In the genomic region with DNA sequence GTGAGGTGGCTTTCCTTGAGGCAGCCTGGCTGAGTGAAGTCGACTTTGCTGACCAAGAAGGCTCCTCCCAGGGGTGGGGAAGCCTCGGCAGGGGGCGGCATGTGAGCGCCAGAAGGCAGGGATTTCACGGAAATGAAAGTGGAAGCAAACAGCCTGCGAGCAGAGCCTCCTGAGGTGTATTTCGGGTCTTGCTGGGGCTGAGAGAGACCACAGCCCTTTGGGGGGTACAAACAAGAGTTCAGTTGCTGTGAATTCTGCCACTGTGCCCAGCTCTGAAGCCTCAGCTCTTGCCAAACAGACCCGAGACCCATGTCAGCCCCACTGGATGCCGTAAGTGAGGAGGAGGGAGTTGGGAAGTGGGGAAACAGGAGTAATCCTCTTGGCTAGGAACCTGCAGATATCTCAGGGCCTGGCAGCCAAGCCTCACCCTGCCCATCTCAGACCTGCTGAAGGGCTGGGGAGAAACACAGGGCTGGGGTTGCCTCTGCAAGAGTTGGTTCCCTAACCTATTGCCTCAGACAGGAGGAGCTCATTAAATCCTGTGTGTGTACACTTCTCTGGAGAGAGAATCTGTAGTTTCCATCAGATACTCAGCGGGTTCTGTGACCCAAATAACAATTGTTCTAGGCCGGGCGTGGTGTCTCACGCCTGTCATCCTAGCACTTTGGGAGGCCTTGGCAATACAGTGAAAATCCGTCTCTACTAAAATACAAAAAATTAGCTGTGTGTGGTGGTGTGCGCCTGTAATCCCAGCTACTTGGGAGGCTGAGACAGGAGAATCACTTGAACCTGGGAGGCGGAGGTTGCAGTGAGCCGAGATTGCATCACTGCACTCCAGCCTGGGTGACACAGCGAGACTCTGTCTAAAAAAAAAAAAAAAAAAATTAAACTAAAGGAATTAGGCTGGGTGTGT, we compare ENCODE assay signal across 1 cellular context.
TF ChIP-seq lines count a peak whose summit lies in the region.

A gene (plus strand): TSS at position 146 of the 913 bp plus-strand sequence. CDS start 164 bp downstream, at position 310.

TF ChIP-seq in K562, 482 proteins besides CTCF, POLR2A, EP300 and RAD21 (continued from another document and continues in another):
- TF ChIP-seq, protein P1, sequence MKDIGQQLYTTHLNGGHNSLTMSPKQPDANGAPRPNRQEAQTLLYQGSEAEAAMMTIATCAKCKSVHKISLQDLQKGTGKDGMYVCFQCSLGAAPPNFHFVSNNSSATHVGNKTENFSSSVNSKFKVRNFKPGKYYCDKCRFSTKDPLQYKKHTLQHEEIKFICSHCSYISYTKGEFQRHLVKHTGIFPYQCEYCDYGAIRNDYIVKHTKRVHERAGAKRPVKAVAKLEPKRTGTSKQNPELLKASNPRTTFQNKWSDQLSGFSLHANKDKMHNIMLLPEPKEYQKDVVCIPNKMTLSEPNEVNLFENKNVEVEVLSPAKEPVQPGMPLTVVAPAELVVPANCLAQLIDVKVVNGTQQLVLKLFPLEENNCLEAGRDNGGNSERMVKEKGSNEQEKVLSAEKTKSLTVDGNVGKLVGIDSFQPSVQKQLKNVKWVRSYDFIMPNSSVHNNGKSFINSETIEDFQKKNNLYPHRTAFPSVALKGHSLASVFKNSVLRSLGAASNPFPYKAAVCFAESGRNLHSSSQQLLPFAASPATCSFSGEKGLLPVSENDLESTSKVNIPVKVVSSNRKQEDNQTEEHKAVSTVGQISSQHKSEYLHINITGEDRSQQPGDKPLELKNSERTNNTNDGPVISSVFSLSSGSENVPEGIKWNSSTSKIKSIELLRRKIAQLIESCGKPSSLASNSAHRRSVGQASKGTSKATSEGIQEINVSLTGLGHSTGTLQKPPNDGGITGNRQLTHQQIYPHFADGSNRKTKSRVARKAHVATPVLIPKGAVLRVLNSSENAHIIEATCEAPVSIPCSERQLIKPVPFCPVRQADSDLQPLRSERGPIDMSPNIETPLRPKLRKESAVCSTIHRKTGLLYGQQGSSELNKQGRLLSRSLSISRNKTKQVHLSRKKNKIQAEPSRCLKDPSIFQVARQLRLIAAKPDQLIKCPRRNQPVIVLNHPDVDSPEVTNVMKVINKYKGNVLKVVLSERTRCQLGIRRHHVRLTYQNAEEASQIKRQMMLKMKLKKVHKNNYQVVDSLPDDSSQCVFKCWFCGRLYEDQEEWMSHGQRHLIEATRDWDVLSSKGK (CRISPR knock-in tag; IDR thresholded peaks at IDR 0.05): no peak
- TF ChIP-seq, protein P2, sequence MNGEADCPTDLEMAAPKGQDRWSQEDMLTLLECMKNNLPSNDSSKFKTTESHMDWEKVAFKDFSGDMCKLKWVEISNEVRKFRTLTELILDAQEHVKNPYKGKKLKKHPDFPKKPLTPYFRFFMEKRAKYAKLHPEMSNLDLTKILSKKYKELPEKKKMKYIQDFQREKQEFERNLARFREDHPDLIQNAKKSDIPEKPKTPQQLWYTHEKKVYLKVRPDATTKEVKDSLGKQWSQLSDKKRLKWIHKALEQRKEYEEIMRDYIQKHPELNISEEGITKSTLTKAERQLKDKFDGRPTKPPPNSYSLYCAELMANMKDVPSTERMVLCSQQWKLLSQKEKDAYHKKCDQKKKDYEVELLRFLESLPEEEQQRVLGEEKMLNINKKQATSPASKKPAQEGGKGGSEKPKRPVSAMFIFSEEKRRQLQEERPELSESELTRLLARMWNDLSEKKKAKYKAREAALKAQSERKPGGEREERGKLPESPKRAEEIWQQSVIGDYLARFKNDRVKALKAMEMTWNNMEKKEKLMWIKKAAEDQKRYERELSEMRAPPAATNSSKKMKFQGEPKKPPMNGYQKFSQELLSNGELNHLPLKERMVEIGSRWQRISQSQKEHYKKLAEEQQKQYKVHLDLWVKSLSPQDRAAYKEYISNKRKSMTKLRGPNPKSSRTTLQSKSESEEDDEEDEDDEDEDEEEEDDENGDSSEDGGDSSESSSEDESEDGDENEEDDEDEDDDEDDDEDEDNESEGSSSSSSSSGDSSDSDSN (IDR thresholded peaks at IDR 0.05; ENCODE audit: borderline replicate concordance in 1 of 2, low read depth in 2 of 2, low read length in 2 of 2): no peak
- TF ChIP-seq ETS2 (tag; IDR thresholded peaks at IDR 0.05; ENCODE audit: borderline replicate concordance, poor library complexity, severe bottlenecking) (no peak), ZNF707 (CRISPR knock-in tag; conservative IDR thresholded peaks at IDR 0.05) (no peak), BRF1 (IDR thresholded peaks at IDR 0.05; ENCODE audit: borderline replicate concordance, extremely low read depth, insufficient read length) (no peak), HIVEP1 (CRISPR knock-in tag; IDR thresholded peaks at IDR 0.05) (0 out of 2 replicates have a peak, but pooled peaks have one; percentile 24), SMARCE1 (IDR thresholded peaks at IDR 0.05) (no peak), ZNF184 (CRISPR knock-in tag; IDR thresholded peaks at IDR 0.05) (no peak), PHF20 (IDR thresholded peaks at IDR 0.05; ENCODE audit: partially characterized antibody) (peak; percentile 39), ARHGAP35 (IDR thresholded peaks at IDR 0.05; ENCODE audit: partially characterized antibody) (no peak), GTF2A2 (tag; IDR thresholded peaks at IDR 0.05) (no peak), SMARCC2 (IDR thresholded peaks at IDR 0.05; ENCODE audit: low read depth) (no peak), ZC3H8 (IDR thresholded peaks at IDR 0.05) (no peak), EZH2 (IDR thresholded peaks at IDR 0.05; ENCODE audit: borderline replicate concordance, low read depth, low read length) (no peak), BRD4 (IDR thresholded peaks at IDR 0.05) (no peak), EP400 (IDR thresholded peaks at IDR 0.05) (peak; percentile 34; the same call in 1 of the 2 replicates), ZNF124 (CRISPR knock-in tag; IDR thresholded peaks at IDR 0.05) (no peak), SP1 (CRISPR knock-in tag; IDR thresholded peaks at IDR 0.05) (no peak), KHSRP (IDR thresholded peaks at IDR 0.05) (no peak), SUPT5H (IDR thresholded peaks at IDR 0.05) (peak; percentile 37; the same call in 1 of the 2 replicates), POU5F1 (IDR thresholded peaks at IDR 0.05; ENCODE audit: borderline replicate concordance, low read depth, low read length, partially characterized antibody) (no peak)
- TF ChIP-seq, protein P3, sequence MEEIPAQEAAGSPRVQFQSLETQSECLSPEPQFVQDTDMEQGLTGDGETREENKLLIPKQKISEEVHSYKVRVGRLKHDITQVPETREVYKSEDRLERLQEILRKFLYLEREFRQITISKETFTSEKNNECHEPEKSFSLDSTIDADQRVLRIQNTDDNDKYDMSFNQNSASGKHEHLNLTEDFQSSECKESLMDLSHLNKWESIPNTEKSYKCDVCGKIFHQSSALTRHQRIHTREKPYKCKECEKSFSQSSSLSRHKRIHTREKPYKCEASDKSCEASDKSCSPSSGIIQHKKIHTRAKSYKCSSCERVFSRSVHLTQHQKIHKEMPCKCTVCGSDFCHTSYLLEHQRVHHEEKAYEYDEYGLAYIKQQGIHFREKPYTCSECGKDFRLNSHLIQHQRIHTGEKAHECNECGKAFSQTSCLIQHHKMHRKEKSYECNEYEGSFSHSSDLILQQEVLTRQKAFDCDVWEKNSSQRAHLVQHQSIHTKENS (CRISPR knock-in tag; IDR thresholded peaks at IDR 0.05): no peak
- TF ChIP-seq, protein P4, sequence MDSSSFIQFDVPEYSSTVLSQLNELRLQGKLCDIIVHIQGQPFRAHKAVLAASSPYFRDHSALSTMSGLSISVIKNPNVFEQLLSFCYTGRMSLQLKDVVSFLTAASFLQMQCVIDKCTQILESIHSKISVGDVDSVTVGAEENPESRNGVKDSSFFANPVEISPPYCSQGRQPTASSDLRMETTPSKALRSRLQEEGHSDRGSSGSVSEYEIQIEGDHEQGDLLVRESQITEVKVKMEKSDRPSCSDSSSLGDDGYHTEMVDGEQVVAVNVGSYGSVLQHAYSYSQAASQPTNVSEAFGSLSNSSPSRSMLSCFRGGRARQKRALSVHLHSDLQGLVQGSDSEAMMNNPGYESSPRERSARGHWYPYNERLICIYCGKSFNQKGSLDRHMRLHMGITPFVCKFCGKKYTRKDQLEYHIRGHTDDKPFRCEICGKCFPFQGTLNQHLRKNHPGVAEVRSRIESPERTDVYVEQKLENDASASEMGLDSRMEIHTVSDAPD (CRISPR knock-in tag; IDR thresholded peaks at IDR 0.05): no peak
- TF ChIP-seq, protein P5, sequence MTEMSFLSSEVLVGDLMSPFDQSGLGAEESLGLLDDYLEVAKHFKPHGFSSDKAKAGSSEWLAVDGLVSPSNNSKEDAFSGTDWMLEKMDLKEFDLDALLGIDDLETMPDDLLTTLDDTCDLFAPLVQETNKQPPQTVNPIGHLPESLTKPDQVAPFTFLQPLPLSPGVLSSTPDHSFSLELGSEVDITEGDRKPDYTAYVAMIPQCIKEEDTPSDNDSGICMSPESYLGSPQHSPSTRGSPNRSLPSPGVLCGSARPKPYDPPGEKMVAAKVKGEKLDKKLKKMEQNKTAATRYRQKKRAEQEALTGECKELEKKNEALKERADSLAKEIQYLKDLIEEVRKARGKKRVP (CRISPR knock-in tag; IDR thresholded peaks at IDR 0.05): no peak
- TF ChIP-seq, protein P6, sequence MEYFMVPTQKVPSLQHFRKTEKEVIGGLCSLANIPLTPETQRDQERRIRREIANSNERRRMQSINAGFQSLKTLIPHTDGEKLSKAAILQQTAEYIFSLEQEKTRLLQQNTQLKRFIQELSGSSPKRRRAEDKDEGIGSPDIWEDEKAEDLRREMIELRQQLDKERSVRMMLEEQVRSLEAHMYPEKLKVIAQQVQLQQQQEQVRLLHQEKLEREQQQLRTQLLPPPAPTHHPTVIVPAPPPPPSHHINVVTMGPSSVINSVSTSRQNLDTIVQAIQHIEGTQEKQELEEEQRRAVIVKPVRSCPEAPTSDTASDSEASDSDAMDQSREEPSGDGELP (CRISPR knock-in tag; IDR thresholded peaks at IDR 0.05; ENCODE audit: borderline replicate concordance): peak; percentile 50; the same call in 1 of the 2 replicates
- TF ChIP-seq, protein P7, sequence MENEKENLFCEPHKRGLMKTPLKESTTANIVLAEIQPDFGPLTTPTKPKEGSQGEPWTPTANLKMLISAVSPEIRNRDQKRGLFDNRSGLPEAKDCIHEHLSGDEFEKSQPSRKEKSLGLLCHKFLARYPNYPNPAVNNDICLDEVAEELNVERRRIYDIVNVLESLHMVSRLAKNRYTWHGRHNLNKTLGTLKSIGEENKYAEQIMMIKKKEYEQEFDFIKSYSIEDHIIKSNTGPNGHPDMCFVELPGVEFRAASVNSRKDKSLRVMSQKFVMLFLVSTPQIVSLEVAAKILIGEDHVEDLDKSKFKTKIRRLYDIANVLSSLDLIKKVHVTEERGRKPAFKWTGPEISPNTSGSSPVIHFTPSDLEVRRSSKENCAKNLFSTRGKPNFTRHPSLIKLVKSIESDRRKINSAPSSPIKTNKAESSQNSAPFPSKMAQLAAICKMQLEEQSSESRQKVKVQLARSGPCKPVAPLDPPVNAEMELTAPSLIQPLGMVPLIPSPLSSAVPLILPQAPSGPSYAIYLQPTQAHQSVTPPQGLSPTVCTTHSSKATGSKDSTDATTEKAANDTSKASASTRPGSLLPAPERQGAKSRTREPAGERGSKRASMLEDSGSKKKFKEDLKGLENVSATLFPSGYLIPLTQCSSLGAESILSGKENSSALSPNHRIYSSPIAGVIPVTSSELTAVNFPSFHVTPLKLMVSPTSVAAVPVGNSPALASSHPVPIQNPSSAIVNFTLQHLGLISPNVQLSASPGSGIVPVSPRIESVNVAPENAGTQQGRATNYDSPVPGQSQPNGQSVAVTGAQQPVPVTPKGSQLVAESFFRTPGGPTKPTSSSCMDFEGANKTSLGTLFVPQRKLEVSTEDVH (IDR thresholded peaks at IDR 0.05; ENCODE audit: low read depth, partially characterized antibody): no peak
- TF ChIP-seq, protein P8, sequence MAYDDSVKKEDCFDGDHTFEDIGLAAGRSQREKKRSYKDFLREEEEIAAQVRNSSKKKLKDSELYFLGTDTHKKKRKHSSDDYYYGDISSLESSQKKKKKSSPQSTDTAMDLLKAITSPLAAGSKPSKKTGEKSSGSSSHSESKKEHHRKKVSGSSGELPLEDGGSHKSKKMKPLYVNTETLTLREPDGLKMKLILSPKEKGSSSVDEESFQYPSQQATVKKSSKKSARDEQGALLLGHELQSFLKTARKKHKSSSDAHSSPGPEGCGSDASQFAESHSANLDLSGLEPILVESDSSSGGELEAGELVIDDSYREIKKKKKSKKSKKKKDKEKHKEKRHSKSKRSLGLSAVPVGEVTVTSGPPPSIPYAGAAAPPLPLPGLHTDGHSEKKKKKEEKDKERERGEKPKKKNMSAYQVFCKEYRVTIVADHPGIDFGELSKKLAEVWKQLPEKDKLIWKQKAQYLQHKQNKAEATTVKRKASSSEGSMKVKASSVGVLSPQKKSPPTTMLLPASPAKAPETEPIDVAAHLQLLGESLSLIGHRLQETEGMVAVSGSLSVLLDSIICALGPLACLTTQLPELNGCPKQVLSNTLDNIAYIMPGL (CRISPR knock-in tag; IDR thresholded peaks at IDR 0.05): no peak
- TF ChIP-seq, protein P9, sequence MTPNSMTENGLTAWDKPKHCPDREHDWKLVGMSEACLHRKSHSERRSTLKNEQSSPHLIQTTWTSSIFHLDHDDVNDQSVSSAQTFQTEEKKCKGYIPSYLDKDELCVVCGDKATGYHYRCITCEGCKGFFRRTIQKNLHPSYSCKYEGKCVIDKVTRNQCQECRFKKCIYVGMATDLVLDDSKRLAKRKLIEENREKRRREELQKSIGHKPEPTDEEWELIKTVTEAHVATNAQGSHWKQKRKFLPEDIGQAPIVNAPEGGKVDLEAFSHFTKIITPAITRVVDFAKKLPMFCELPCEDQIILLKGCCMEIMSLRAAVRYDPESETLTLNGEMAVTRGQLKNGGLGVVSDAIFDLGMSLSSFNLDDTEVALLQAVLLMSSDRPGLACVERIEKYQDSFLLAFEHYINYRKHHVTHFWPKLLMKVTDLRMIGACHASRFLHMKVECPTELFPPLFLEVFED (CRISPR knock-in tag; conservative IDR thresholded peaks at IDR 0.05): no peak
- TF ChIP-seq, protein P10, sequence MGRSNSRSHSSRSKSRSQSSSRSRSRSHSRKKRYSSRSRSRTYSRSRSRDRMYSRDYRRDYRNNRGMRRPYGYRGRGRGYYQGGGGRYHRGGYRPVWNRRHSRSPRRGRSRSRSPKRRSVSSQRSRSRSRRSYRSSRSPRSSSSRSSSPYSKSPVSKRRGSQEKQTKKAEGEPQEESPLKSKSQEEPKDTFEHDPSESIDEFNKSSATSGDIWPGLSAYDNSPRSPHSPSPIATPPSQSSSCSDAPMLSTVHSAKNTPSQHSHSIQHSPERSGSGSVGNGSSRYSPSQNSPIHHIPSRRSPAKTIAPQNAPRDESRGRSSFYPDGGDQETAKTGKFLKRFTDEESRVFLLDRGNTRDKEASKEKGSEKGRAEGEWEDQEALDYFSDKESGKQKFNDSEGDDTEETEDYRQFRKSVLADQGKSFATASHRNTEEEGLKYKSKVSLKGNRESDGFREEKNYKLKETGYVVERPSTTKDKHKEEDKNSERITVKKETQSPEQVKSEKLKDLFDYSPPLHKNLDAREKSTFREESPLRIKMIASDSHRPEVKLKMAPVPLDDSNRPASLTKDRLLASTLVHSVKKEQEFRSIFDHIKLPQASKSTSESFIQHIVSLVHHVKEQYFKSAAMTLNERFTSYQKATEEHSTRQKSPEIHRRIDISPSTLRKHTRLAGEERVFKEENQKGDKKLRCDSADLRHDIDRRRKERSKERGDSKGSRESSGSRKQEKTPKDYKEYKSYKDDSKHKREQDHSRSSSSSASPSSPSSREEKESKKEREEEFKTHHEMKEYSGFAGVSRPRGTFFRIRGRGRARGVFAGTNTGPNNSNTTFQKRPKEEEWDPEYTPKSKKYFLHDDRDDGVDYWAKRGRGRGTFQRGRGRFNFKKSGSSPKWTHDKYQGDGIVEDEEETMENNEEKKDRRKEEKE (IDR thresholded peaks at IDR 0.05; ENCODE audit: borderline replicate concordance in 1 of 2, control insufficient read depth in 1 of 2, low read depth in 2 of 2, low read length in 1 of 2): no peak
